In the genomic region with DNA sequence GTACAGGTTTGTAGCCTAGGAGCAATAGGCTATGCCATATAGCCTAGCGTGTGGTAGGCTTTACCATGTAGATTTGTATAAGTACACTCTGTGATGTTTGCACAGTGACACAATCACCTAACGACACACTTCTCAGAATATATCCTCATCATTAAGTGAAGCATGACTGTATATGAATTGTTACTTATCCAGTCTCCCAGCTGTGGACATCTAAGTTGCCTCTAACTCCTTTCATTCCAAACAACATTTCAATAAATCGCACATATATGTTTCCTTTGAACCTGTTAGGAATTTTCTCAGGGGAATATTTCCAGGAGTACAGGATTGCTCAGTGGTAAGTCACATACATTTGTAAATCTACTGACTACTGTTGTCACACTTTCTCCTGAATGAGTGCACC, we compare ENCODE assay signal across 15 cellular contexts.
DNase-seq lines count a peak whose midpoint lies in the region; ATAC-seq and TF ChIP-seq lines count a peak whose summit lies in the region.
"Had no signal": no experiment of that assay in that cellular context is flagged by ENCODE, and none has a peak within 500 bp of the region (broad histone marks: within the 10 kb centered on the region; RNA-seq: fewer than 3 reads in every experiment).

No MANE protein-coding gene starts in this region.

- H3K4me1 Mint-ChIP-seq in activated naive CD8-positive, alpha-beta T cell (ENCODE audit: low read depth) = peaks cover 66% of the 10 kb centered on the region
- peaks cover 33% of the 10 kb centered on the region for H3K4me1 Mint-ChIP-seq in activated naive CD8-positive, alpha-beta T cell treated with anti-CD3 and anti-CD28 coated beads, Interleukin-2, amount 50 U/mL, for 24 hours

- peaks cover 16% of the 10 kb centered on the region for H3K36me3 Mint-ChIP-seq in activated naive CD8-positive, alpha-beta T cell
- H3K36me3 Mint-ChIP-seq in activated naive CD8-positive, alpha-beta T cell treated with anti-CD3 and anti-CD28 coated beads, Interleukin-2, amount 50 U/mL, for 24 hours (ENCODE audit: low read depth) = peaks cover 18% of the 10 kb centered on the region

- TF ChIP-seq CTCF in epithelial cell of esophagus (IDR thresholded peaks at IDR 0.05; ENCODE audit: insufficient read depth, low read depth, low read length, missing control alignments) = no peak

- H3K4me3 Mint-ChIP-seq in activated naive CD8-positive, alpha-beta T cell = no peak overlapping the region
- no peak overlapping the region for H3K4me3 Mint-ChIP-seq in activated naive CD8-positive, alpha-beta T cell treated with anti-CD3 and anti-CD28 coated beads, Interleukin-2, amount 50 U/mL, for 24 hours
- H3K4me3 Mint-ChIP-seq: H9 had no signal

- no peak for DNase-seq in activated naive CD8-positive, alpha-beta T cell treated with anti-CD3 and anti-CD28 coated beads, Interleukin-2, amount 50 U/mL, for 24 hours
- DNase-seq in NCI-H510A treated with DMSO at 0.1 percent for 48 hours (lab: John Stamatoyannopoulos, UW) = peak; percentile 71
- DNase-seq in epithelial cell of esophagus (ENCODE audit: low read depth) = peak; percentile 4
- no peak for DNase-seq in retina
- no peak for DNase-seq in cerebellum (ENCODE audit: low spot score)
- DNase-seq: C1 segment of cervical spinal cord; Caco-2; H9; NCI-H2029 treated with DMSO at 0.1 percent for 48 hours; NK-92 treated with Interleukin-12 subunit alpha and Interleukin-12 subunit beta, amount 100 ng/mL, for 24 hours; SHP77 treated with DMSO at 0.1 percent for 48 hours had no signal

- H3K4me3 ChIP-seq in epithelial cell of esophagus (ENCODE audit: low read length) = no peak overlapping the region
- H3K4me3 ChIP-seq: A549, K562 had no signal

- ATAC-seq in activated naive CD8-positive, alpha-beta T cell treated with anti-CD3 and anti-CD28 coated beads, Interleukin-2, amount 50 U/mL, for 24 hours = no peak
- ATAC-seq in HG02885 (IDR thresholded peaks at IDR 0.05; ENCODE audit: poor library complexity, unreplicated experiment) = no peak
- ATAC-seq: A549, K562 had no signal

- peak overlapping the region; percentile 86 for H3K27ac Mint-ChIP-seq in activated naive CD8-positive, alpha-beta T cell
- no peak overlapping the region for H3K27ac Mint-ChIP-seq in activated naive CD8-positive, alpha-beta T cell treated with anti-CD3 and anti-CD28 coated beads, Interleukin-2, amount 50 U/mL, for 24 hours
- H3K27ac Mint-ChIP-seq: H9 had no signal

- no peaks in the 10 kb centered on the region for H3K27me3 Mint-ChIP-seq in activated naive CD8-positive, alpha-beta T cell
- no peaks in the 10 kb centered on the region for H3K27me3 Mint-ChIP-seq in activated naive CD8-positive, alpha-beta T cell treated with anti-CD3 and anti-CD28 coated beads, Interleukin-2, amount 50 U/mL, for 24 hours

- H3K9me3 Mint-ChIP-seq in activated naive CD8-positive, alpha-beta T cell (ENCODE audit: low read depth) = no peaks in the 10 kb centered on the region
- no peaks in the 10 kb centered on the region for H3K9me3 Mint-ChIP-seq in activated naive CD8-positive, alpha-beta T cell treated with anti-CD3 and anti-CD28 coated beads, Interleukin-2, amount 50 U/mL, for 24 hours
- H3K9me3 Mint-ChIP-seq: H9 had no signal

Comparison
In these comparisons a context has a peak if more than half of its experiments do, and no peak if none do; other contexts are left out.
1. DNase-seq: peak in NCI-H510A treated with DMSO at 0.1 percent for 48 hours (single experiment) and epithelial cell of esophagus (single experiment); none in activated naive CD8-positive, alpha-beta T cell treated with anti-CD3 and anti-CD28 coated beads, Interleukin-2, amount 50 U/mL, for 24 hours (single experiment), retina (single experiment) and cerebellum (single experiment).